Comparison of ENCODE assay signal across 17 cellular contexts in genomic region chrX:101693476-101693875, GRCh38. TPM values are rescaled to one million over a fixed set of nuclear protein-coding genes. Genes with fewer than 3 reads are reported as not detected.
DNase-seq lines count a peak whose midpoint lies in the region; ATAC-seq and FAIRE-seq lines count a peak whose summit lies in the region.
"Had no signal": no experiment of that assay in that cellular context is flagged by ENCODE, and none has a peak within 500 bp of the region (broad histone marks: within the 10 kb centered on the region; RNA-seq: fewer than 3 reads in every experiment).

No MANE protein-coding gene starts in this region.

- no peak overlapping the region for H3K27ac Mint-ChIP-seq in activated T-helper 1 cell treated with anti-CD3 and anti-CD28 coated beads, Interleukin-12 subunit alpha, Interleukin-12 subunit beta, Interleukin-2, Interleukin-4 antibody, amounts not matched to agents 30 ng/mL and 10 ng/mL and 1 ng/mL, durations not matched to agents 14 hours and 24 hours and 36 hours

- H3K27me3 Mint-ChIP-seq in activated T-helper 1 cell treated with anti-CD3 and anti-CD28 coated beads, Interleukin-12 subunit alpha, Interleukin-12 subunit beta, Interleukin-2, Interleukin-4 antibody, amounts not matched to agents 30 ng/mL and 10 ng/mL and 1 ng/mL, durations not matched to agents 14 hours and 24 hours and 36 hours (ENCODE audit: insufficient read depth) = peaks cover 8% of the 10 kb centered on the region

- H3K4me1 Mint-ChIP-seq in activated T-helper 1 cell treated with anti-CD3 and anti-CD28 coated beads, Interleukin-12 subunit alpha, Interleukin-12 subunit beta, Interleukin-2, Interleukin-4 antibody, amounts not matched to agents 30 ng/mL and 10 ng/mL and 1 ng/mL, durations not matched to agents 14 hours and 24 hours and 36 hours (ENCODE audit: low read depth) = no peaks in the 10 kb centered on the region

- no peaks in the 10 kb centered on the region for H3K36me3 ChIP-seq in MG63

- DNase-seq in MV-4-11 (lab: John Stamatoyannopoulos, UW) (peak; percentile 12), MG63 (no peak), frontal cortex (ENCODE audit: low spot score in 2 of 2) (no peak)
- no peak for DNase-seq in stimulated activated CD4-positive, alpha-beta T cell treated with anti-CD3 and anti-CD28 coated beads, Interleukin-1b, Interleukin-23, amount 100 ng/mL, for 48 hours
- no peak for DNase-seq in activated T-helper 1 cell treated with anti-CD3 and anti-CD28 coated beads, Interleukin-12 subunit alpha, Interleukin-12 subunit beta, Interleukin-2, Interleukin-4 antibody, amounts not matched to agents 30 ng/mL and 10 ng/mL and 1 ng/mL, durations not matched to agents 14 hours and 24 hours and 36 hours (ENCODE audit: low spot score)
- DNase-seq: AML-193; DMS79 treated with DMSO at 0.1 percent for 48 hours; effector memory CD4-positive, alpha-beta T cell; foreskin melanocyte; islet precursor cell; NCI-H2081 treated with DMSO at 0.1 percent for 48 hours; NK-92 treated with Interleukin-12 subunit alpha and Interleukin-12 subunit beta, amount 100 ng/mL, for 24 hours; stimulated activated CD4-positive, alpha-beta T cell treated with anti-CD3 and anti-CD28 coated beads, Interleukin-2, amount 100 ng/mL, for 24 hours; stimulated activated naive CD4-positive, alpha-beta T cell treated with Interleukin-2 at 50 U/mL for 16 hours had no signal

- H3K9me3 Mint-ChIP-seq in activated T-helper 1 cell treated with anti-CD3 and anti-CD28 coated beads, Interleukin-12 subunit alpha, Interleukin-12 subunit beta, Interleukin-2, Interleukin-4 antibody, amounts not matched to agents 30 ng/mL and 10 ng/mL and 1 ng/mL, durations not matched to agents 14 hours and 24 hours and 36 hours = no peaks in the 10 kb centered on the region

- intact Hi-C loops in activated T-helper 1 cell treated with anti-CD3 and anti-CD28 coated beads, Interleukin-12 subunit alpha, Interleukin-12 subunit beta, Interleukin-2, Interleukin-4 antibody, amounts not matched to agents 30 ng/mL and 10 ng/mL and 1 ng/mL, durations not matched to agents 14 hours and 24 hours and 36 hours (cut with micrococcal nuclease) = no loop called here

- H3K9me3 ChIP-seq in MG63 = no peaks in the 10 kb centered on the region

- no peak overlapping the region for H3K4me3 Mint-ChIP-seq in activated T-helper 1 cell treated with anti-CD3 and anti-CD28 coated beads, Interleukin-12 subunit alpha, Interleukin-12 subunit beta, Interleukin-2, Interleukin-4 antibody, amounts not matched to agents 30 ng/mL and 10 ng/mL and 1 ng/mL, durations not matched to agents 14 hours and 24 hours and 36 hours

- no peak for FAIRE-seq in frontal cortex (lab: Jason Lieb, UNC)

- ATAC-seq in GM18511 (IDR thresholded peaks at IDR 0.05; ENCODE audit: unreplicated experiment) (peak; percentile 85), GM21381 (IDR thresholded peaks at IDR 0.05; ENCODE audit: unreplicated experiment) (peak; percentile 84), HG02970 (IDR thresholded peaks at IDR 0.05; ENCODE audit: low FRiP score, unreplicated experiment) (peak; percentile 51)

- no peaks in the 10 kb centered on the region for H3K36me3 Mint-ChIP-seq in activated T-helper 1 cell treated with anti-CD3 and anti-CD28 coated beads, Interleukin-12 subunit alpha, Interleukin-12 subunit beta, Interleukin-2, Interleukin-4 antibody, amounts not matched to agents 30 ng/mL and 10 ng/mL and 1 ng/mL, durations not matched to agents 14 hours and 24 hours and 36 hours (ENCODE audit: low read depth)

- H3K27me3 ChIP-seq in MG63 = no peaks in the 10 kb centered on the region

- no peak overlapping the region for H3K4me3 ChIP-seq in MG63

RNA-seq across cellular contexts. Expression of gene ARMCX2, which starts 33.8 kb away (rescaled TPM):
- 23.7 and 38.1 TPM in 2 replicates for total RNA-seq in MG63 (2014; rRNA removed; shearing (Covaris generic); ENCODE audit: low replicate concordance)
- total RNA-seq in frontal cortex = 57.1 TPM
- 2.9 and 6.1 TPM in 2 replicates for total RNA-seq in activated T-helper 1 cell treated with anti-CD3 and anti-CD28 coated beads, Interleukin-12 subunit alpha, Interleukin-12 subunit beta, Interleukin-2, Interleukin-4 antibody, amounts not matched to agents 30 ng/mL and 10 ng/mL and 1 ng/mL, durations not matched to agents 14 hours and 24 hours and 36 hours
